Comparison of ENCODE assay signal across 1 cellular context in genomic region chr1:37455516-37455915, GRCh38.
TF ChIP-seq lines count a peak whose summit lies in the region.

No MANE protein-coding gene starts in this region.

TF ChIP-seq in IMR-90, 13 proteins besides CTCF, POLR2A, EP300 and RAD21 (continued from another document):
- TF ChIP-seq USF2 (IDR thresholded peaks at IDR 0.05; ENCODE audit: low read depth, low read length) = no peak
- TF ChIP-seq MXI1 (IDR thresholded peaks at IDR 0.05; ENCODE audit: borderline replicate concordance, low read depth, low read length) = no peak
